In the genomic region with DNA sequence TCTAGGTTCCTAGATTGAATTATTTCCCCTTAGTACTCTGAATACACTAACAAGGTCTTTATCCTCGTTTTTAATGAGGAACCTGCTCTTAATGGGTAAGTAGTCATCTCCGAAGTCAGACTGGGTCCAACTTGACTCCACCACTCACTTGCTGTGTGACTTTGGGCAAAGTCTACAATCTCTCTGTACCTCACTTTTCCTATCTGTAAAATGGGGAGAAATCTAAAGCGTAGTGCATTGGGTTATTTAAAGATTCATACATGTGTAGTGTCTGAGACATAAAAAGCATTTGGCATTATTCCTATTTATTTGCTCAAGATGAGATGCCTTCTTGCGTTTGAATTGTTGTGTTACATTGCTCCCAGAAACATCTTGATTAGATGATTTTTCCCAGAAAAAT, we compare ENCODE assay signal across 9 cellular contexts. TPM values are rescaled to one million over a fixed set of nuclear protein-coding genes. Genes with fewer than 3 reads are reported as not detected.
DNase-seq lines count a peak whose midpoint lies in the region; ATAC-seq, FAIRE-seq and TF ChIP-seq lines count a peak whose summit lies in the region.
"Had no signal": no experiment of that assay in that cellular context is flagged by ENCODE, and none has a peak within 500 bp of the region (broad histone marks: within the 10 kb centered on the region; RNA-seq: fewer than 3 reads in every experiment).

No MANE protein-coding gene starts in this region.

- peak overlapping the region; percentile 55 for H3K27ac ChIP-seq in CD4-positive, alpha-beta memory T cell (ENCODE audit: low read depth, low read length)
- H3K27ac ChIP-seq in PC-9 (no peak overlapping the region), pancreas (peak overlapping the region; percentile 76 to 94 (median 86))

- H3K4me3 Mint-ChIP-seq in CD4-positive, alpha-beta memory T cell = peak overlapping the region; percentile 89 to 96 (median 92)

- H2AFZ ChIP-seq in PC-9 = no peak overlapping the region

- H3K4me1 Mint-ChIP-seq in CD4-positive, alpha-beta memory T cell = peaks cover 14 to 33% (median 22%) of the 10 kb centered on the region in 4 donors

- H3K79me2 ChIP-seq in PC-9 (ENCODE audit: low read depth) = no peaks in the 10 kb centered on the region

- no peaks in the 10 kb centered on the region for H3K9me2 ChIP-seq in PC-9 (ENCODE audit: insufficient read depth)

- no peaks in the 10 kb centered on the region for H4K20me1 ChIP-seq in PC-9 (ENCODE audit: insufficient read depth)

- TF ChIP-seq CTCF in PC-9 (conservative IDR thresholded peaks at IDR 0.05) (no peak), epithelial cell of proximal tubule (conservative IDR thresholded peaks at IDR 0.05; ENCODE audit: low read depth, low read length) (no peak), pancreas (IDR thresholded peaks at IDR 0.05) (no peak), omental fat pad (IDR thresholded peaks at IDR 0.05) (no peak)

- DNase-seq in CD4-positive, alpha-beta memory T cell = no peak
- DNase-seq in PC-9 (no peak), epithelial cell of proximal tubule (ENCODE audit: low read depth) (no peak), pancreas (no peak), omental fat pad (ENCODE audit: low spot score) (no peak), NCI-H1048 (lab: John Stamatoyannopoulos, UW) (no peak), NAMALWA (ENCODE audit: low spot score) (no peak)
- DNase-seq: SW 1271 had no signal

- H3K9me3 Mint-ChIP-seq in CD4-positive, alpha-beta memory T cell = no peaks in the 10 kb centered on the region

- WGBS in pancreas, 2 donors = 50 to 59% methylated on average over 4 of the region's 4 CpGs

- no peaks in the 10 kb centered on the region for H3K27me3 Mint-ChIP-seq in CD4-positive, alpha-beta memory T cell

- H3K9me3 ChIP-seq in CD4-positive, alpha-beta memory T cell (ENCODE audit: control insufficient read depth in 1 of 2, low read length in 2 of 2) = no peaks in the 10 kb centered on the region
- H3K9me3 ChIP-seq in PC-9 (ENCODE audit: insufficient read depth, low read depth) (no peaks in the 10 kb centered on the region), pancreas (no peaks in the 10 kb centered on the region)

- H3K36me3 Mint-ChIP-seq in CD4-positive, alpha-beta memory T cell = no peaks in the 10 kb centered on the region

- H3K4me2 ChIP-seq in PC-9 = peak overlapping the region; percentile 71; the same call in 1 of the 2 replicates

- CTCF ChIA-PET in CD4-positive, alpha-beta memory T cell (lab: Charles Lee; ENCODE audit: partially characterized antibody) = interaction anchor here (1.1 to 4.4 kb wide), 15 partner anchors 10 to 362 kb away, joined by 3 to 47 read pairs (median 11); a partner anchor contains a TSS
- CTCF ChIA-PET in PC-9 (lab: Charles Lee) = interaction anchor here (1.0 kb wide), 1 partner anchor 194 kb away, joined by 3 read pairs; no protein-coding TSS in a partner anchor

- no peaks in the 10 kb centered on the region for H3K36me3 ChIP-seq in CD4-positive, alpha-beta memory T cell (ENCODE audit: insufficient read depth, low read length)
- no peaks in the 10 kb centered on the region for H3K36me3 ChIP-seq in PC-9 (ENCODE audit: low read depth)
- H3K36me3 ChIP-seq in pancreas = no peaks in the 10 kb centered on the region

- H3F3A ChIP-seq in PC-9 (ENCODE audit: insufficient read depth, low read depth) = no peaks in the 10 kb centered on the region

- POLR2A ChIA-PET in CD4-positive, alpha-beta memory T cell (lab: Charles Lee; ENCODE audit: partially characterized antibody) = interaction anchor here (1.0 to 3.6 kb wide), 8 partner anchors 9 to 364 kb away, joined by 3 to 49 read pairs (median 7); a partner anchor contains a TSS
- POLR2A ChIA-PET in PC-9 (lab: Charles Lee; ENCODE audit: unreplicated experiment) = no interaction called here

- peaks cover 16% of the 10 kb centered on the region for H3K4me1 ChIP-seq in CD4-positive, alpha-beta memory T cell (ENCODE audit: insufficient read depth, low read length)
- H3K4me1 ChIP-seq in PC-9 (replicated peaks; ENCODE audit: insufficient read depth) (no peaks in the 10 kb centered on the region), pancreas (peaks cover 0 to 8% (median 6%) of the 10 kb centered on the region in 3 donors)

- no peak for FAIRE-seq in pancreas (lab: Jason Lieb, UNC)

- BruUV-seq in PC-9 (replicated peaks; lab: Mats Ljungman, UMichigan) = no TSS peak

- H3K27me3 ChIP-seq in CD4-positive, alpha-beta memory T cell (ENCODE audit: insufficient read depth, low read length) = no peaks in the 10 kb centered on the region
- H3K27me3 ChIP-seq in PC-9 (ENCODE audit: insufficient read depth, low read depth) = no peaks in the 10 kb centered on the region
- no peaks in the 10 kb centered on the region for H3K27me3 ChIP-seq in pancreas

- ATAC-seq in pancreas = no peak
- no peak for ATAC-seq in omental fat pad (ENCODE audit: low FRiP score)
- no peak for ATAC-seq in HG03432 (IDR thresholded peaks at IDR 0.05; ENCODE audit: unreplicated experiment)

- H3K4me3 ChIP-seq in CD4-positive, alpha-beta memory T cell (ENCODE audit: low read length in 2 of 2) = peak overlapping the region in 1 of 2 donors; percentile 94
- H3K4me3 ChIP-seq in PC-9 (no peak overlapping the region), epithelial cell of proximal tubule (ENCODE audit: low read depth, low read length) (peak overlapping the region; percentile 76), pancreas (peak overlapping the region in 3 of 4 donors; percentile 50 to 69 (median 54))

- H3K27ac Mint-ChIP-seq in CD4-positive, alpha-beta memory T cell = peak overlapping the region; percentile 81 to 98 (median 94)

- intact Hi-C loops in CD4-positive, alpha-beta memory T cell (cut with micrococcal nuclease) = no loop called here
- intact Hi-C loops in PC-9 (cut with micrococcal nuclease; ENCODE audit: unreplicated experiment) (no loop called here), pancreas (cut with DNase I) (loop anchor here in 1 of 3 donors (10.0 kb wide), 1 partner anchor 174 kb away; no protein-coding TSS in a partner anchor)

RNA-seq across cellular contexts. Expression of a gene that starts 51.5 kb away (rescaled TPM):
- 10 to 100 TPM; 34.2 to 40.8 TPM for total RNA-seq in CD4-positive, alpha-beta memory T cell
- 10 to 100 TPM in 1 of 2 donors, 1 to 10 TPM in 1; 8.9 to 11.1 TPM for polyA plus RNA-seq in CD4-positive, alpha-beta memory T cell
- total RNA-seq in PC-9 (2021) (6.7 and 13.9 TPM in 2 replicates), epithelial cell of proximal tubule (9.5 and 13.4 TPM in 2 replicates), pancreas (10 to 100 TPM in 4 of 6 donors, 1 to 10 TPM in 2; 9.2 to 14.6 (median 11.5) TPM), omental fat pad (10 to 100 TPM; 17.4 to 32.0 (median 22.8) TPM)
- polyA plus RNA-seq in pancreas = 1 to 10 TPM; 2.4 to 5.3 TPM
